ENCODE assay signal across 8 cellular contexts in genomic region chr13:77696863-77697207, GRCh38. TPM values are rescaled to one million over a fixed set of nuclear protein-coding genes. Genes with fewer than 3 reads are reported as not detected.
DNase-seq lines count a peak whose midpoint lies in the region; ATAC-seq lines count a peak whose summit lies in the region.

No MANE protein-coding gene starts in this region.

- no peaks in the 10 kb centered on the region for H3K27me3 Mint-ChIP-seq in activated naive CD4-positive, alpha-beta T cell treated with anti-CD3 and anti-CD28 coated beads for 36 hours (ENCODE audit: low read depth)
- no peaks in the 10 kb centered on the region for H3K27me3 Mint-ChIP-seq in central memory CD8-positive, alpha-beta T cell
- H3K27me3 Mint-ChIP-seq in naive B cell = no peaks in the 10 kb centered on the region

- H3K4me1 Mint-ChIP-seq in activated naive CD4-positive, alpha-beta T cell treated with anti-CD3 and anti-CD28 coated beads for 36 hours (ENCODE audit: low read depth) = peaks cover 27% of the 10 kb centered on the region
- H3K4me1 Mint-ChIP-seq in central memory CD8-positive, alpha-beta T cell = peaks cover 34% of the 10 kb centered on the region
- peaks cover 22 to 30% (median 27%) of the 10 kb centered on the region in 3 donors for H3K4me1 Mint-ChIP-seq in naive B cell

- peak overlapping the region; percentile 59 for H3K27ac Mint-ChIP-seq in activated naive CD4-positive, alpha-beta T cell treated with anti-CD3 and anti-CD28 coated beads for 36 hours
- H3K27ac Mint-ChIP-seq in central memory CD8-positive, alpha-beta T cell (ENCODE audit: low read depth) = peak overlapping the region; percentile 69
- peak overlapping the region; percentile 68 to 98 (median 94) for H3K27ac Mint-ChIP-seq in naive B cell

- peak overlapping the region; percentile 77 for H3K4me3 Mint-ChIP-seq in activated naive CD4-positive, alpha-beta T cell treated with anti-CD3 and anti-CD28 coated beads for 36 hours
- H3K4me3 Mint-ChIP-seq in central memory CD8-positive, alpha-beta T cell = peak overlapping the region; percentile 94
- H3K4me3 Mint-ChIP-seq in naive B cell = peak overlapping the region; percentile 79 to 99 (median 93)

- DNase-seq in activated naive CD4-positive, alpha-beta T cell treated with anti-CD3 and anti-CD28 coated beads for 36 hours = no peak
- DNase-seq in activated naive CD4-positive, alpha-beta T cell treated with Interleukin-2 at 50 U/mL for 16 hours = no peak
- no peak for DNase-seq in central memory CD8-positive, alpha-beta T cell (ENCODE audit: low spot score in 2 of 2)
- no peak for DNase-seq in naive B cell
- no peak for DNase-seq in NCI-H748 (lab: John Stamatoyannopoulos, UW; ENCODE audit: unreplicated experiment)
- no peak for DNase-seq in stimulated activated CD4-positive, alpha-beta T cell treated with anti-CD3 and anti-CD28 coated beads, Interleukin-15, amount 100 ng/mL, for 24 hours
- no peak for DNase-seq in activated CD8-positive, alpha-beta memory T cell treated with anti-CD3 and anti-CD28 coated beads for 24 hours

- intact Hi-C loops in activated naive CD4-positive, alpha-beta T cell treated with anti-CD3 and anti-CD28 coated beads for 36 hours (cut with micrococcal nuclease) = loop anchor here (1.0 to 10.0 kb wide), 8 partner anchors 218 to 1690 kb away; partner anchors contain the start of genes CLN5, FBXL3, KCTD12 and MYCBP2

- CTCF ChIA-PET in activated naive CD4-positive, alpha-beta T cell treated with anti-CD3 and anti-CD28 coated beads for 36 hours (lab: Charles Lee) = interaction anchor here (0.8 to 4.7 kb wide), 4 partner anchors 33 to 58 kb away, joined by 3 to 33 read pairs (median 4); no protein-coding TSS in a partner anchor

- ATAC-seq in HG03432 (IDR thresholded peaks at IDR 0.05; ENCODE audit: unreplicated experiment) = peak; percentile 1
- ATAC-seq in central memory CD8-positive, alpha-beta T cell (replicated peaks; ENCODE audit: extremely low read depth, poor library complexity, severe bottlenecking) = peak; percentile 5
- ATAC-seq in naive B cell (ENCODE audit: low read depth in 2 of 2) = peak; percentile 12 to 14

- peaks cover 3% of the 10 kb centered on the region for H3K36me3 Mint-ChIP-seq in activated naive CD4-positive, alpha-beta T cell treated with anti-CD3 and anti-CD28 coated beads for 36 hours (ENCODE audit: low read depth)
- H3K36me3 Mint-ChIP-seq in central memory CD8-positive, alpha-beta T cell (ENCODE audit: insufficient read depth) = peaks cover 8% of the 10 kb centered on the region
- peaks cover 0 to 7% of the 10 kb centered on the region in 2 donors for H3K36me3 Mint-ChIP-seq in naive B cell

- no peaks in the 10 kb centered on the region for H3K9me3 Mint-ChIP-seq in activated naive CD4-positive, alpha-beta T cell treated with anti-CD3 and anti-CD28 coated beads for 36 hours
- no peaks in the 10 kb centered on the region for H3K9me3 Mint-ChIP-seq in central memory CD8-positive, alpha-beta T cell
- no peaks in the 10 kb centered on the region for H3K9me3 Mint-ChIP-seq in naive B cell

RNA-seq across cellular contexts. Expression of gene SLAIN1, which starts 0.7 kb away (rescaled TPM):
- total RNA-seq in activated naive CD4-positive, alpha-beta T cell treated with anti-CD3 and anti-CD28 coated beads for 36 hours = 10 to 100 TPM; 18.0 to 21.7 TPM
- 10 to 100 TPM in 5 of 6 donors, 1 to 10 TPM in 1; 9.4 to 36.4 (median 20.0) TPM for polyA plus RNA-seq in naive B cell (ENCODE audit: low read depth in 6 of 6)
